In the genomic region with DNA sequence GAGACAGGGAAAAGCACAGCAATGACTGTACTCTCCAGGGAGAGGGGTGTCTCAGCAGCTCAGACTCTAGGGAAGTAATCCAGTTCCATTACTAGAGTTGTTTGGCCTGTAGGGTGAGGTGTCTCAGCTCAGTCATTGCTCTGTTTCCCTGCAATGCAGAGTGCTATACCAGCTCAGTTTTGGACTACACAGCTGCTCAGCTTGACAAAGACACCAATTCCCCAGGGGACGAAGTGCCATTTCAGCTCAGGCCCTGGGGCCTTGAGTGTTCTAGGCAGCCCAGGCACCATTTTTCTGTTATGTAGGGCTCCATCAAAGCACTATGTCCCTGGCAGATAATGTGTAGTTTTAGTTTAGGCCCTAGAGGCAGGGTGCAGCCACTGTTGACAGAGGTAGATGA, we compare ENCODE assay signal across 28 cellular contexts. TPM values are rescaled to one million over a fixed set of nuclear protein-coding genes. Genes with fewer than 3 reads are reported as not detected.
DNase-seq lines count a peak whose midpoint lies in the region; ATAC-seq, FAIRE-seq and TF ChIP-seq lines count a peak whose summit lies in the region.
"Had no signal": no experiment of that assay in that cellular context is flagged by ENCODE, and none has a peak within 500 bp of the region (broad histone marks: within the 10 kb centered on the region; RNA-seq: fewer than 3 reads in every experiment).

No MANE protein-coding gene starts in this region.

- peaks cover 11% of the 10 kb centered on the region for H3K9me3 Mint-ChIP-seq in stimulated activated memory B cell treated with anti-CD40 and anti-IgM and Interleukin-4, amounts not matched to agents 10 μg/mL and 1 μg/mL and 100 μg/mL, for 72 hours

- peaks cover 19% of the 10 kb centered on the region for H3K4me1 Mint-ChIP-seq in stimulated activated memory B cell treated with anti-CD40 and anti-IgM and Interleukin-4, amounts not matched to agents 10 μg/mL and 1 μg/mL and 100 μg/mL, for 72 hours

- peaks cover 12% of the 10 kb centered on the region for H3K27me3 Mint-ChIP-seq in stimulated activated memory B cell treated with anti-CD40 and anti-IgM and Interleukin-4, amounts not matched to agents 10 μg/mL and 1 μg/mL and 100 μg/mL, for 72 hours

- no peaks in the 10 kb centered on the region for H3K36me3 Mint-ChIP-seq in stimulated activated memory B cell treated with anti-CD40 and anti-IgM and Interleukin-4, amounts not matched to agents 10 μg/mL and 1 μg/mL and 100 μg/mL, for 72 hours

- H3K27ac Mint-ChIP-seq in stimulated activated memory B cell treated with anti-CD40 and anti-IgM and Interleukin-4, amounts not matched to agents 10 μg/mL and 1 μg/mL and 100 μg/mL, for 72 hours, result peak overlapping the region; percentile 34
- H3K27ac Mint-ChIP-seq: CD4-positive, alpha-beta T cell had no signal

- TF ChIP-seq CTCF in right atrium auricular region (IDR thresholded peaks at IDR 0.05), result no peak

- no peak for FAIRE-seq in GM12892 (lab: Jason Lieb, UNC)
- FAIRE-seq: GM12891, GM18507 had no signal

- H3K4me1 ChIP-seq in right atrium auricular region, result no peaks in the 10 kb centered on the region
- H3K4me1 ChIP-seq: Caco-2 had no signal

- H3K36me3 ChIP-seq in right atrium auricular region, result no peaks in the 10 kb centered on the region

- no peak overlapping the region for H3K27ac ChIP-seq in right atrium auricular region

- ATAC-seq in HG03175 (IDR thresholded peaks at IDR 0.05; ENCODE audit: unreplicated experiment), result peak; percentile 47
- peak; percentile 51 for ATAC-seq in stimulated activated memory B cell treated with anti-CD40 and anti-IgM and Interleukin-4, amounts not matched to agents 10 μg/mL and 1 μg/mL and 100 μg/mL, for 72 hours

- DNase-seq in NCI-H187 (lab: John Stamatoyannopoulos, UW) (peak; percentile 12 to 49), NCI-H187 treated with DMSO at 0.1 percent for 48 hours (lab: John Stamatoyannopoulos, UW) (no peak), NCI-H345 (lab: John Stamatoyannopoulos, UW) (peak; percentile 90), right atrium auricular region (ENCODE audit: low spot score) (no peak), GM12892 (ENCODE audit: insufficient read length) (no peak)
- no peak for DNase-seq in activated T-cell treated with anti-CD3 and anti-CD28 coated beads, Interleukin-2, amount 50 U/mL, for 48 hours
- DNase-seq: 8988T; Caco-2; CD4-positive, alpha-beta T cell; DMS53; EL; H7; KG1; MV-4-11; NCI-H146; NCI-H2081 treated with DMSO at 0.1 percent for 48 hours; NCI-H446 treated with DMSO at 0.1 percent for 48 hours; NCI-H69; NK-92 treated with Interleukin-12 subunit alpha and Interleukin-12 subunit beta, amount 100 ng/mL, for 24 hours; OCI-M1; Right ventricle myocardium superior; SW 1271 had no signal

- no peaks in the 10 kb centered on the region for H3K27me3 ChIP-seq in right atrium auricular region

- peaks cover 0 to 6% of the 10 kb centered on the region in 2 donors for H3K9me3 ChIP-seq in right atrium auricular region
- H3K9me3 ChIP-seq: Caco-2 had no signal

- no peak for TF ChIP-seq POLR2A in GM12892 (IDR thresholded peaks at IDR 0.05; ENCODE audit: low read depth, low read length)

- H3K4me3 Mint-ChIP-seq in stimulated activated memory B cell treated with anti-CD40 and anti-IgM and Interleukin-4, amounts not matched to agents 10 μg/mL and 1 μg/mL and 100 μg/mL, for 72 hours, result no peak overlapping the region
- H3K4me3 Mint-ChIP-seq: CD4-positive, alpha-beta T cell had no signal

- no peak overlapping the region for H3K4me3 ChIP-seq in right atrium auricular region

RNA-seq across cellular contexts. Expression of a gene that starts 18.2 kb away (rescaled TPM):
- total RNA-seq in right atrium auricular region, result not detected
- polyA plus RNA-seq in GM12892 (2012; ENCODE audit: missing spikeins), result not detected
- total RNA-seq: Caco-2, HT-29, Right ventricle myocardium superior had no signal
- polyA plus RNA-seq: AG04450 had no signal

RNA-seq across cellular contexts. Expression of a gene that starts 23.1 kb away (rescaled TPM):
- 1 to 10 TPM in 1 of 2 donors, not detected in 1; 1.0 TPM for total RNA-seq in right atrium auricular region
- polyA plus RNA-seq in GM12892 (2012; ENCODE audit: missing spikeins), result not detected
- total RNA-seq: Caco-2; CD4-positive, alpha-beta T cell; H7 had no signal

Comparison
In these comparisons a context has a peak if more than half of its experiments do, and no peak if none do; other contexts are left out.
1. DNase-seq: peak in NCI-H187 (2 of 2) and NCI-H345 (single experiment); none in NCI-H187 treated with DMSO at 0.1 percent for 48 hours (single experiment), activated T-cell treated with anti-CD3 and anti-CD28 coated beads, Interleukin-2, amount 50 U/mL, for 48 hours (0 of 2), right atrium auricular region (single experiment) and GM12892 (single experiment).